In genomic region chr15:87228460-87228859, GRCh38 we compare ENCODE assay signal across 28 cellular contexts.
"Had no signal": no experiment of that assay in that cellular context is flagged by ENCODE, and none has a peak within 500 bp of the region (broad histone marks: within the 10 kb centered on the region; RNA-seq: fewer than 3 reads in every experiment).

No MANE protein-coding gene starts in this region.

- H3K4me3 ChIP-seq: adrenal gland had no signal

- ATAC-seq: activated naive CD4-positive, alpha-beta T cell treated with anti-CD3 and anti-CD28 coated beads, Interleukin-2, amount 50 U/mL, for 72 hours; activated T-cell treated with anti-CD3 and anti-CD28 coated beads, Interleukin-2, amount 50 U/mL, for 4 hours; Panc1; T-cell; T-helper 17 cell had no signal

- H3K36me3 ChIP-seq: adrenal gland had no signal

- H3K4me1 ChIP-seq: adrenal gland had no signal

- DNase-seq: activated B cell treated with CpG ODN at 0.5 μM for 24 hours; activated CD4-positive, alpha-beta memory T cell treated with anti-CD3 and anti-CD28 coated beads for 36 hours; activated CD4-positive, alpha-beta T cell treated with anti-CD3 and anti-CD28 coated beads for 4 hours; activated CD4-positive, alpha-beta T cell treated with anti-CD3 and anti-CD28 coated beads, Interleukin-2, amount 50 U/mL, for 1 hour; activated CD4-positive, CD25-positive, alpha-beta regulatory T cell treated with anti-CD3 and anti-CD28 coated beads, Interleukin-2, amount 50 U/mL, for 72 hours; activated CD8-positive, alpha-beta memory T cell treated with anti-CD3 and anti-CD28 coated beads, Interleukin-2, amount 50 U/mL, for 4 hours; activated gamma-delta T cell treated with Interleukin-2 at 50 U/mL for 16 hours; activated naive CD4-positive, alpha-beta T cell treated with anti-CD3 and anti-CD28 coated beads for 36 hours; activated T-cell treated with anti-CD3 and anti-CD28 coated beads for 4 hours; activated T-cell treated with anti-CD3 and anti-CD28 coated beads, Interleukin-2, amount 50 U/mL, for 4 hours; adrenal gland; anterior cingulate cortex; caudate nucleus; cerebellar nuclear complex; NCI-H1105; NCI-H1417 treated with DMSO at 0.1 percent for 48 hours; NCI-H187 treated with DMSO at 0.1 percent for 48 hours; NCI-H2081; NCI-H2171 treated with DMSO at 0.1 percent for 48 hours; NCI-H2227 treated with DMSO at 0.1 percent for 48 hours; NCI-H446 treated with DMSO at 0.1 percent for 48 hours; NCI-H524 treated with DMSO at 0.1 percent for 48 hours; RPMI8226; T-cell; T-helper 17 cell had no signal

- H3K27ac ChIP-seq: adrenal gland, VCaP had no signal

- H3K27me3 ChIP-seq: adrenal gland had no signal

- H3K9me3 ChIP-seq: adrenal gland had no signal
